ENCODE assay signal across 6 cellular contexts in genomic region chr19:48713041-48713863, GRCh38. TPM values are rescaled to one million over a fixed set of nuclear protein-coding genes. Genes with fewer than 3 reads are reported as not detected.
DNase-seq lines count a peak whose midpoint lies in the region; ATAC-seq and TF ChIP-seq lines count a peak whose summit lies in the region.

No MANE protein-coding gene starts in this region.

- TF ChIP-seq POLR2A in lower leg skin (IDR thresholded peaks at IDR 0.05) = no peak

- POLR2A ChIA-PET in activated CD4-positive, alpha-beta memory T cell treated with anti-CD3 and anti-CD28 coated beads, Interleukin-2, amount 10 ng/mL, durations not matched to agents 7 days and 5 days (lab: Charles Lee) = interaction anchor here (0.8 to 1.9 kb wide), 5 partner anchors 12 to 280 kb away, joined by 3 to 10 read pairs (median 3); partner anchors contain the start of genes GYS1, PPP1R15A and RUVBL2

- no peak for DNase-seq in HL-60 (ENCODE audit: low read depth in 1 of 2, low spot score in 1 of 2)
- DNase-seq in activated CD4-positive, alpha-beta memory T cell treated with anti-CD3 and anti-CD28 coated beads, Interleukin-2, amount 10 ng/mL, durations not matched to agents 7 days and 5 days = no peak
- no peak for DNase-seq in lower leg skin (ENCODE audit: low spot score in 2 of 2)
- no peak for DNase-seq in effector CD4-positive, alpha-beta T cell

- ATAC-seq in GM21390 (IDR thresholded peaks at IDR 0.05; ENCODE audit: unreplicated experiment) = no peak
- ATAC-seq in HG02763 (IDR thresholded peaks at IDR 0.05; ENCODE audit: unreplicated experiment) = no peak

- peaks cover 2% of the 10 kb centered on the region for H3K36me3 Mint-ChIP-seq in activated CD4-positive, alpha-beta memory T cell treated with anti-CD3 and anti-CD28 coated beads, Interleukin-2, amount 10 ng/mL, durations not matched to agents 7 days and 5 days (ENCODE audit: low read depth)

- intact Hi-C loops in lower leg skin (cut with DNase I; ENCODE audit: low total_unique reads) = no loop called here

- peaks cover 5% of the 10 kb centered on the region for H3K9me3 Mint-ChIP-seq in activated CD4-positive, alpha-beta memory T cell treated with anti-CD3 and anti-CD28 coated beads, Interleukin-2, amount 10 ng/mL, durations not matched to agents 7 days and 5 days

- no peak overlapping the region for H3K27ac ChIP-seq in HL-60 (replicated peaks)

- H3K4me3 Mint-ChIP-seq in activated CD4-positive, alpha-beta memory T cell treated with anti-CD3 and anti-CD28 coated beads, Interleukin-2, amount 10 ng/mL, durations not matched to agents 7 days and 5 days = peak overlapping the region; percentile 76

- CTCF ChIA-PET in activated CD4-positive, alpha-beta memory T cell treated with anti-CD3 and anti-CD28 coated beads, Interleukin-2, amount 10 ng/mL, durations not matched to agents 7 days and 5 days (lab: Charles Lee) = interaction anchor here (0.5 to 2.6 kb wide), 4 partner anchors 26 to 207 kb away, joined by 3 to 13 read pairs (median 6); no protein-coding TSS in a partner anchor

- H3K27me3 ChIP-seq in HL-60 (ENCODE audit: insufficient read depth, poor library complexity, severe bottlenecking) = no peaks in the 10 kb centered on the region

- H3K4me3 ChIP-seq in HL-60 (replicated peaks; ENCODE audit: insufficient read depth, low read length) (peak overlapping the region; percentile 61), lower leg skin (ENCODE audit: low read depth, poor library complexity, severe bottlenecking) (peak overlapping the region; percentile 30)

- H3K27ac Mint-ChIP-seq in activated CD4-positive, alpha-beta memory T cell treated with anti-CD3 and anti-CD28 coated beads, Interleukin-2, amount 10 ng/mL, durations not matched to agents 7 days and 5 days = peak overlapping the region; percentile 1

- 33 to 39% methylated on average over 20 to 25 of the region's 25 CpGs for WGBS in lower leg skin, 2 donors

- H3K4me1 Mint-ChIP-seq in activated CD4-positive, alpha-beta memory T cell treated with anti-CD3 and anti-CD28 coated beads, Interleukin-2, amount 10 ng/mL, durations not matched to agents 7 days and 5 days = peaks cover 18% of the 10 kb centered on the region

- TF ChIP-seq CTCF in HL-60 (IDR thresholded peaks at IDR 0.05; ENCODE audit: insufficient read depth, low read length) (no peak), lower leg skin (IDR thresholded peaks at IDR 0.05) (no peak)

- H3K27me3 Mint-ChIP-seq in activated CD4-positive, alpha-beta memory T cell treated with anti-CD3 and anti-CD28 coated beads, Interleukin-2, amount 10 ng/mL, durations not matched to agents 7 days and 5 days = no peaks in the 10 kb centered on the region

RNA-seq across cellular contexts. Expression of gene MAMSTR, which starts 6.3 kb away (rescaled TPM):
- 1 to 10 TPM in 1 of 2 experiments, under 1 TPM in 1; 0.88 to 1.2 TPM for total RNA-seq in activated CD4-positive, alpha-beta memory T cell treated with anti-CD3 and anti-CD28 coated beads, Interleukin-2, amount 10 ng/mL, durations not matched to agents 7 days and 5 days
- under 1 TPM; 0.42 to 0.74 (median 0.63) TPM for total RNA-seq in lower leg skin

RNA-seq across cellular contexts. Expression of gene FUT2, which starts 17.5 kb away (rescaled TPM):
- not detected for total RNA-seq in activated CD4-positive, alpha-beta memory T cell treated with anti-CD3 and anti-CD28 coated beads, Interleukin-2, amount 10 ng/mL, durations not matched to agents 7 days and 5 days
- total RNA-seq in lower leg skin = 10 to 100 TPM in 3 of 4 donors, 1 to 10 TPM in 1; 8.5 to 14.9 (median 11.5) TPM

RNA-seq across cellular contexts. Expression of gene RASIP1, which starts 27.2 kb away (rescaled TPM):
- under 1 TPM; 0.05 to 0.15 TPM for total RNA-seq in activated CD4-positive, alpha-beta memory T cell treated with anti-CD3 and anti-CD28 coated beads, Interleukin-2, amount 10 ng/mL, durations not matched to agents 7 days and 5 days
- total RNA-seq in lower leg skin = 10 to 100 TPM in 2 of 4 donors, 1 to 10 TPM in 2; 4.7 to 16.8 (median 11.4) TPM

RNA-seq across cellular contexts. Expression of gene IZUMO1, which starts 33.5 kb away (rescaled TPM):
- total RNA-seq in activated CD4-positive, alpha-beta memory T cell treated with anti-CD3 and anti-CD28 coated beads, Interleukin-2, amount 10 ng/mL, durations not matched to agents 7 days and 5 days = not detected
- not detected for total RNA-seq in lower leg skin

RNA-seq across cellular contexts. Expression of gene FUT1, which starts 39.2 kb away (rescaled TPM):
- total RNA-seq in activated CD4-positive, alpha-beta memory T cell treated with anti-CD3 and anti-CD28 coated beads, Interleukin-2, amount 10 ng/mL, durations not matched to agents 7 days and 5 days = under 1 TPM; 0.28 to 0.45 TPM
- total RNA-seq in lower leg skin = 1 to 10 TPM; 1.7 to 4.9 (median 3.5) TPM

Comparison
In these comparisons a context has a peak if more than half of its experiments do, and no peak if none do; other contexts are left out.
1. RNA of gene FUT2, which starts 17.5 kb away (total RNA-seq): 8.5 to 14.9 TPM in lower leg skin; not detected in activated CD4-positive, alpha-beta memory T cell treated with anti-CD3 and anti-CD28 coated beads, Interleukin-2, amount 10 ng/mL, durations not matched to agents 7 days and 5 days; every median in the first group is over 4 times any median in the second.
2. RNA of gene RASIP1, which starts 27.2 kb away (total RNA-seq): 4.7 to 16.8 TPM in lower leg skin; 0.05 to 0.15 TPM in activated CD4-positive, alpha-beta memory T cell treated with anti-CD3 and anti-CD28 coated beads, Interleukin-2, amount 10 ng/mL, durations not matched to agents 7 days and 5 days; every median in the first group is over 4 times any median in the second.